Comparison of ENCODE assay signal across 8 cellular contexts in the genomic region with DNA sequence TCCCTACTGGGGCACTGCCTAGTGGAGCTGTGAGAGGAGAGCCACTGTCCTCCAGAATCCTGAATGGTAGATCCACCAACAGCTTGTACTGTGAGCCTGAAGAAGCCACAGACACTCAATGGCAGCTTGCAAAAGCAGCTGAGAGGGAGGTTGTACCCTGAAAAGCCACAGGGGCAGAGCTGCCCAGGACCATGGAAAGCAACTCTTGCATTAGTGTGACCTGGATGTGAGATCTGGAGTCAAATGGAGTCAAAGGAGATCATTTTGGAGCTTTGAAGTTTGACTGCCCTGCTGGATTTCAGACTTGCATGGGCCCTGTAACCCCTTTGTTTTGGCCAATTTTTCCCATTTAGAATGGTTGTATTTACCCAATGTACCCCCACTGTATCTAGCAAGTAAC.
"Had no signal": no experiment of that assay in that cellular context is flagged by ENCODE, and none has a peak within 500 bp of the region (broad histone marks: within the 10 kb centered on the region; RNA-seq: fewer than 3 reads in every experiment).

No MANE protein-coding gene starts in this region.

- H3K9ac ChIP-seq: KMS-11 had no signal

- H3K4me3 ChIP-seq: K562 had no signal

- DNase-seq: IMR-90, KBM-7, KG1 had no signal

- H3K27ac ChIP-seq: HL-60, KMS-11 had no signal

- H3K4me2 ChIP-seq: KMS-11 had no signal

- FAIRE-seq: HepG2, HTR-8/SVneo, K562 had no signal

- ATAC-seq: HepG2, K562 had no signal
